Comparison of ENCODE assay signal across 8 cellular contexts in the genomic region with DNA sequence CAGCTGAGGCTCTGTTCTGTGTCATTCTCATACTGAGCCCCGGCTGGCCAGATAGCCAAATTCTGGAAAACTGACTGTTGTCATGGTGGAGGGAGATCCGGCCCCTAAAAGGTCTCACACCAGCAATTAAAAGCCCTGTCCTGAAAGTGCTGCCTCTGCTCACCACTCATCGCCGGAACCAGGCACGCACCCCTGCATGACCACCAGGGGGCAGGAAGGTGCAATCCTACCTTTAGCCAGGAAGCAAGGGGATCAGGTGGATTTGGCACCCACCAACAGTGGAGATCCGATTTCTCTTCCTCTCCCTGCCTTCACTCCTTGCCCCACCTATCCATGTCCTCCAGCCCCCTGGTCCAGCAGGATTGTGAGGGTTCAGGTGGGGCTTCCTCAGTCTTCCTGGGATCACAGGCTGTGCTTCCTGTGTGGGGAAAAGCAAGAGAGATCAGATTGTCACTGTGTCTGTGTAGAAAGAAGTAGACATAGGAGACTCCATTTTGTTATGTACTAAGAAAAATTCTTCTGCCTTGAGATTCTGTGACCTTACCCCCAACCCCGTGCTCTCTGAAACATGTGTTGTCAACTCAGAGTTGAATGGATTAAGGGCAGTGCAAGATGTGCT. TPM values are rescaled to one million over a fixed set of nuclear protein-coding genes. Genes with fewer than 3 reads are reported as not detected.
DNase-seq lines count a peak whose midpoint lies in the region; ATAC-seq, FAIRE-seq and TF ChIP-seq lines count a peak whose summit lies in the region.

No MANE protein-coding gene starts in this region.

- H3K27me3 Mint-ChIP-seq in Caco-2 (ENCODE audit: insufficient read depth, unreplicated experiment), result peaks cover 4% of the 10 kb centered on the region
- H3K27me3 Mint-ChIP-seq in activated T-cell treated with anti-CD3 and anti-CD28 coated beads, Interleukin-2, amount 50 U/mL, for 72 hours (ENCODE audit: low read depth), result peaks cover 14% of the 10 kb centered on the region

- CTCF ChIA-PET in Caco-2 (lab: Charles Lee), result no interaction called here
- CTCF ChIA-PET in PC-9 (lab: Charles Lee), result no interaction called here

- no peak overlapping the region for H3K27ac Mint-ChIP-seq in Caco-2 (ENCODE audit: unreplicated experiment)
- H3K27ac Mint-ChIP-seq in activated T-cell treated with anti-CD3 and anti-CD28 coated beads, Interleukin-2, amount 50 U/mL, for 72 hours, result no peak overlapping the region

- no peaks in the 10 kb centered on the region for H3K36me3 ChIP-seq in Caco-2 (ENCODE audit: control insufficient read depth, insufficient read depth, low read length)
- no peaks in the 10 kb centered on the region for H3K36me3 ChIP-seq in PC-9 (ENCODE audit: low read depth)
- H3K36me3 ChIP-seq in pancreas, result no peaks in the 10 kb centered on the region

- no peaks in the 10 kb centered on the region for H3K9me2 ChIP-seq in PC-9 (ENCODE audit: insufficient read depth)

- no peaks in the 10 kb centered on the region for H3K36me3 Mint-ChIP-seq in Caco-2 (ENCODE audit: insufficient read depth, unreplicated experiment)
- no peaks in the 10 kb centered on the region for H3K36me3 Mint-ChIP-seq in activated T-cell treated with anti-CD3 and anti-CD28 coated beads, Interleukin-2, amount 50 U/mL, for 72 hours (ENCODE audit: insufficient read depth in 2 of 2)

- ATAC-seq in HG03159 (IDR thresholded peaks at IDR 0.05; ENCODE audit: unreplicated experiment) (peak; percentile 61), pancreas (peak; percentile 81 to 95 (median 88)), HG02970 (IDR thresholded peaks at IDR 0.05; ENCODE audit: low FRiP score, unreplicated experiment) (no peak)
- peak; percentile 79 to 81 for ATAC-seq in activated T-cell treated with anti-CD3 and anti-CD28 coated beads, Interleukin-2, amount 50 U/mL, for 72 hours (replicated peaks in 1 of 2)

- peak; percentile 91 to 96 for TF ChIP-seq CTCF in Caco-2 (IDR thresholded peaks at IDR 0.05; ENCODE audit: insufficient read depth in 1 of 2, low read depth in 1 of 2, low read length in 1 of 2, severe bottlenecking in 1 of 2, unreplicated experiment in 1 of 2)
- TF ChIP-seq CTCF in PC-9 (conservative IDR thresholded peaks at IDR 0.05), result peak; percentile 89
- TF ChIP-seq CTCF in fibroblast of the aortic adventitia (IDR thresholded peaks at IDR 0.05; ENCODE audit: insufficient read depth, low read length), result peak; percentile 97
- TF ChIP-seq CTCF in pancreas (IDR thresholded peaks at IDR 0.05), result peak; percentile 81 to 90 (median 87)

- no peaks in the 10 kb centered on the region for H3K9me3 ChIP-seq in Caco-2
- no peaks in the 10 kb centered on the region for H3K9me3 ChIP-seq in PC-9 (ENCODE audit: insufficient read depth, low read depth)
- no peaks in the 10 kb centered on the region for H3K9me3 ChIP-seq in pancreas

- WGBS in pancreas, 2 donors, result 12 to 14% methylated on average over 7 of the region's 7 CpGs

- no peaks in the 10 kb centered on the region; the same call in none of the 2 replicates for H3K27me3 ChIP-seq in Caco-2 (replicated peaks; ENCODE audit: control insufficient read depth, insufficient read depth, low read length)
- peaks cover 61% of the 10 kb centered on the region for H3K27me3 ChIP-seq in PC-9 (ENCODE audit: insufficient read depth, low read depth)
- H3K27me3 ChIP-seq in pancreas, result no peaks in the 10 kb centered on the region

- POLR2A ChIA-PET in Caco-2 (lab: Charles Lee) (no interaction called here), PC-9 (lab: Charles Lee; ENCODE audit: unreplicated experiment) (no interaction called here)

- BruUV-seq in Caco-2 (replicated peaks; lab: Mats Ljungman, UMichigan) (no TSS peak), PC-9 (replicated peaks; lab: Mats Ljungman, UMichigan) (no TSS peak)

- FAIRE-seq in pancreas (lab: Jason Lieb, UNC), result no peak
- FAIRE-seq in urothelium cell line (lab: Jason Lieb, UNC), result peak; percentile 97

- H3K79me2 ChIP-seq in PC-9 (ENCODE audit: low read depth), result no peaks in the 10 kb centered on the region

- no peaks in the 10 kb centered on the region for H3K9me3 Mint-ChIP-seq in Caco-2 (ENCODE audit: unreplicated experiment)
- H3K9me3 Mint-ChIP-seq in activated T-cell treated with anti-CD3 and anti-CD28 coated beads, Interleukin-2, amount 50 U/mL, for 72 hours, result no peaks in the 10 kb centered on the region

- no peak overlapping the region for H3K4me3 ChIP-seq in Caco-2 (ENCODE audit: low read depth, low read length)
- H3K4me3 ChIP-seq in PC-9, result no peak overlapping the region
- no peak overlapping the region for H3K4me3 ChIP-seq in fibroblast of the aortic adventitia (ENCODE audit: low read depth, low read length)
- no peak overlapping the region for H3K4me3 ChIP-seq in pancreas

- no peak overlapping the region for H3K4me3 Mint-ChIP-seq in Caco-2 (ENCODE audit: unreplicated experiment)
- no peak overlapping the region for H3K4me3 Mint-ChIP-seq in activated T-cell treated with anti-CD3 and anti-CD28 coated beads, Interleukin-2, amount 50 U/mL, for 72 hours

- H2AFZ ChIP-seq in PC-9, result no peak overlapping the region

- intact Hi-C loops in Caco-2 (cut with micrococcal nuclease; ENCODE audit: unreplicated experiment) (loop anchor here (1.0 to 2.0 kb wide), 3 partner anchors 23 to 95 kb away; no protein-coding TSS in a partner anchor), PC-9 (cut with micrococcal nuclease; ENCODE audit: unreplicated experiment) (loop anchor here (1.0 kb wide), 1 partner anchor 95 kb away; no protein-coding TSS in a partner anchor), pancreas (cut with DNase I) (no loop called here)

- peak; percentile 74 to 83 for DNase-seq in Caco-2
- peak; percentile 43 to 72 for DNase-seq in PC-9
- DNase-seq in activated T-cell treated with anti-CD3 and anti-CD28 coated beads, Interleukin-2, amount 50 U/mL, for 72 hours, result peak; percentile 77 to 82
- peak; percentile 39 for DNase-seq in fibroblast of the aortic adventitia (ENCODE audit: low read depth)
- DNase-seq in pancreas, result peak; percentile 45 to 88 (median 80)
- DNase-seq in urothelium cell line (ENCODE audit: low spot score), result peak; percentile 77

- H3K4me1 ChIP-seq in Caco-2 (0 out of 2 replicates have a peak, but pooled peaks cover 11% of the 10 kb centered on the region), PC-9 (replicated peaks; ENCODE audit: insufficient read depth) (no peaks in the 10 kb centered on the region), pancreas (no peaks in the 10 kb centered on the region)

- no peaks in the 10 kb centered on the region for H3F3A ChIP-seq in PC-9 (ENCODE audit: insufficient read depth, low read depth)

- H4K20me1 ChIP-seq in PC-9 (ENCODE audit: insufficient read depth), result no peaks in the 10 kb centered on the region

- no peaks in the 10 kb centered on the region for H3K4me1 Mint-ChIP-seq in Caco-2 (ENCODE audit: low read depth, unreplicated experiment)
- H3K4me1 Mint-ChIP-seq in activated T-cell treated with anti-CD3 and anti-CD28 coated beads, Interleukin-2, amount 50 U/mL, for 72 hours (ENCODE audit: low read depth), result peaks cover 12% of the 10 kb centered on the region

- H3K4me2 ChIP-seq in PC-9, result no peak overlapping the region

- H3K27ac ChIP-seq in PC-9, result no peak overlapping the region
- H3K27ac ChIP-seq in pancreas, result no peak overlapping the region

RNA-seq across cellular contexts. Expression of a gene that starts 16.1 kb away (rescaled TPM):
- total RNA-seq in Caco-2 (2022) (0.25 and 0.35 TPM in 2 replicates), PC-9 (2021) (not detected in 2 replicates), fibroblast of the aortic adventitia (ENCODE audit: low replicate concordance) (not detected in 2 replicates), pancreas (1 to 10 TPM; 1.1 to 4.6 (median 2.2) TPM)
- total RNA-seq in activated T-cell treated with anti-CD3 and anti-CD28 coated beads, Interleukin-2, amount 50 U/mL, for 72 hours, result 1 to 10 TPM; 3.3 to 5.4 TPM
- polyA plus RNA-seq in pancreas, result 10 to 100 TPM in 1 of 2 donors, 1 to 10 TPM in 1; 5.7 to 19.5 TPM

RNA-seq across cellular contexts. Expression of a gene that starts 48.0 kb away (rescaled TPM):
- total RNA-seq in Caco-2 (2022) (1.6 and 2.1 TPM in 2 replicates), PC-9 (2021) (7.4 and 7.5 TPM in 2 replicates), fibroblast of the aortic adventitia (ENCODE audit: low replicate concordance) (13.3 and 16.4 TPM in 2 replicates), pancreas (1 to 10 TPM; 3.2 to 5.6 (median 4.5) TPM)
- total RNA-seq in activated T-cell treated with anti-CD3 and anti-CD28 coated beads, Interleukin-2, amount 50 U/mL, for 72 hours, result 10 to 100 TPM; 22.7 to 32.5 TPM
- polyA plus RNA-seq in pancreas, result 1 to 10 TPM; 5.3 to 8.9 TPM

RNA-seq across cellular contexts. Expression of a gene that starts 49.7 kb away (rescaled TPM):
- total RNA-seq in Caco-2 (2022) (12.6 and 14.3 TPM in 2 replicates), PC-9 (2021) (20.6 and 24.2 TPM in 2 replicates), fibroblast of the aortic adventitia (ENCODE audit: low replicate concordance) (5.0 and 14.4 TPM in 2 replicates), pancreas (10 to 100 TPM in 5 of 6 donors, 1 to 10 TPM in 1; 9.6 to 20.2 (median 11.8) TPM)
- 10 to 100 TPM; 54.5 to 64.6 TPM for total RNA-seq in activated T-cell treated with anti-CD3 and anti-CD28 coated beads, Interleukin-2, amount 50 U/mL, for 72 hours
- polyA plus RNA-seq in pancreas, result 10 to 100 TPM; 20.4 to 21.8 TPM

Comparison
In these comparisons a context has a peak if more than half of its experiments do, and no peak if none do; other contexts are left out.
1. intact Hi-C loops: an anchor here in Caco-2 (1.0 to 2.0 kb wide) and PC-9 (1.0 kb wide); none called in pancreas.